Comparison of ENCODE assay signal across 8 cellular contexts in genomic region chr20:64062596-64063388, GRCh38. TPM values are rescaled to one million over a fixed set of nuclear protein-coding genes. Genes with fewer than 3 reads are reported as not detected.
A peak's percentile ranks its signal among the peaks of the same experiment; 100 is the strongest.
DNase-seq lines count a peak whose midpoint lies in the region; ATAC-seq and TF ChIP-seq lines count a peak whose summit lies in the region.

TCEA2 (plus strand) TSS chr20:64063198; CDS start chr20:64063313, 115 bp downstream.

- in situ Hi-C loops in Panc1 (cut with HindIII; ENCODE audit: low pct_unique_long_range_greater_than_20kb, low sequenced_read_pairs) = no loop called here

- H3K4me3 ChIP-seq in Panc1 (ENCODE audit: low read depth in 2 of 2, low read length in 2 of 2) = peak within 1 kb of the TSS; percentile 67 to 72
- H3K4me3 ChIP-seq in esophagus muscularis mucosa = peak within 1 kb of the TSS; percentile 78 to 93 (median 82)

- POLR2A ChIA-PET in Panc1 (lab: Charles Lee) = interaction anchor here (0.6 kb wide), 1 partner anchor 142 kb away, joined by 5 read pairs; no protein-coding TSS in a partner anchor

- H3K27me3 ChIP-seq in Panc1 (ENCODE audit: control insufficient read depth, insufficient read depth, low read length) (no peaks in the 10 kb centered on the region), esophagus muscularis mucosa (peaks cover 0 to 5% (median 0%) of the 10 kb centered on the region in 4 donors)

- TF ChIP-seq POLR2A in esophagus muscularis mucosa (IDR thresholded peaks at IDR 0.05; ENCODE audit: low read depth) = peak; percentile 39

- 24% methylated on average over 16 of the region's 85 CpGs for WGBS in esophagus muscularis mucosa

- TF ChIP-seq EP300 in esophagus muscularis mucosa (IDR thresholded peaks at IDR 0.05) = no peak

- BruUV-seq in Panc1 (replicated peaks; lab: Mats Ljungman, UMichigan) = no TSS peak

- H3K27ac ChIP-seq in Panc1 (ENCODE audit: low read length) (peak within 1 kb of the TSS; percentile 90), esophagus muscularis mucosa (replicated peaks in 1 of 4) (peak within 1 kb of the TSS; percentile 84 to 87 (median 86))

- intact Hi-C loops in Panc1 (cut with micrococcal nuclease; ENCODE audit: unreplicated experiment) = no loop called here
- intact Hi-C loops in esophagus muscularis mucosa (cut with DNase I) = no loop called here

- TF ChIP-seq CTCF in Panc1 (IDR thresholded peaks at IDR 0.05) (no peak), esophagus muscularis mucosa (IDR thresholded peaks at IDR 0.05) (peak in 1 of 3 experiments; percentile 14)

- peaks cover 35% of the 10 kb centered on the region for H3K4me1 ChIP-seq in Panc1 (ENCODE audit: control insufficient read depth, insufficient read depth, low read length)
- peaks cover 22 to 43% (median 35%) of the 10 kb centered on the region in 4 donors for H3K4me1 ChIP-seq in esophagus muscularis mucosa

- peak; percentile 75 for ATAC-seq in GM21717 (IDR thresholded peaks at IDR 0.05; ENCODE audit: unreplicated experiment)
- peak; percentile 94 for ATAC-seq in Panc1

- H3K36me3 ChIP-seq in Panc1 (ENCODE audit: control insufficient read depth, insufficient read depth, low read length) (no peaks in the 10 kb centered on the region), esophagus muscularis mucosa (no peaks in the 10 kb centered on the region)

- DNase-seq in DMS 273 (lab: John Stamatoyannopoulos, UW; ENCODE audit: unreplicated experiment) = peak; percentile 99
- peak; percentile 84 for DNase-seq in KG1 (lab: John Stamatoyannopoulos, UW)
- peak; percentile 75 for DNase-seq in Panc1 (ENCODE audit: low read depth, low spot score)
- DNase-seq in activated T-cell treated with anti-CD3 and anti-CD28 coated beads, Interleukin-2, amount 50 U/mL, for 48 hours = peak; percentile 95 to 97
- DNase-seq in esophagus muscularis mucosa (ENCODE audit: extremely low spot score) = peak; percentile 99
- peak; percentile 98 for DNase-seq in myocyte (ENCODE audit: low read depth)
- peak; percentile 87 to 92 for DNase-seq in stimulated activated CD8-positive, alpha-beta memory T cell treated with anti-CD3 and anti-CD28 coated beads, Interleukin-7, amount 100 ng/mL, for 4 hours (ENCODE audit: low read depth in 2 of 2)

- CTCF ChIA-PET in Panc1 (lab: Charles Lee) = interaction anchor here (1.0 kb wide), 2 partner anchors 21 to 24 kb away, joined by 3 to 4 read pairs; no protein-coding TSS in a partner anchor

- no peaks in the 10 kb centered on the region for H3K9me3 ChIP-seq in Panc1 (ENCODE audit: control insufficient read depth, insufficient read depth, low read depth, low read length)
- no peaks in the 10 kb centered on the region for H3K9me3 ChIP-seq in esophagus muscularis mucosa

RNA-seq across cellular contexts. Expression of gene TCEA2, which starts in this region (rescaled TPM):
- total RNA-seq in Panc1 (2021; ENCODE audit: unreplicated experiment) (38.5 TPM), esophagus muscularis mucosa (10 to 100 TPM; 22.8 to 59.0 (median 43.6) TPM), myocyte (18.9 and 21.6 TPM in 2 replicates)
- polyA plus RNA-seq in Panc1 (2012; ENCODE audit: insufficient read length) = 79.2 TPM
- 113 TPM for polyA plus RNA-seq in myocyte (2012)

Comparison
In these comparisons a context has a peak if more than half of its experiments do, and no peak if none do; other contexts are left out.
1. Peak in every context shown above with its lines: DNase-seq, ATAC-seq, H3K4me3 ChIP-seq and H3K27ac ChIP-seq.